1 cellular context compared by ENCODE assay signal in genomic region chr13:54150851-54151250, GRCh38.
TF ChIP-seq lines count a peak whose summit lies in the region.

No MANE protein-coding gene starts in this region.

TF ChIP-seq in WTC11, 78 proteins besides CTCF, POLR2A, EP300 and RAD21 (continued from another document):
- TF ChIP-seq ZSCAN18 (CRISPR knock-in tag; IDR thresholded peaks at IDR 0.05) (no peak), FOXP4 (CRISPR knock-in tag; IDR thresholded peaks at IDR 0.05) (no peak), E2F1 (CRISPR knock-in tag; IDR thresholded peaks at IDR 0.05) (no peak), KAT7 (CRISPR knock-in tag; IDR thresholded peaks at IDR 0.05; ENCODE audit: borderline replicate concordance) (no peak), ERG (CRISPR knock-in tag; IDR thresholded peaks at IDR 0.05) (no peak), GRHL2 (CRISPR knock-in tag; IDR thresholded peaks at IDR 0.05; ENCODE audit: insufficient replicate concordance, severe bottlenecking) (no peak), HMGXB4 (CRISPR knock-in tag; IDR thresholded peaks at IDR 0.05) (no peak), CREB1 (CRISPR knock-in tag; IDR thresholded peaks at IDR 0.05) (no peak), ZNF425 (CRISPR knock-in tag; conservative IDR thresholded peaks at IDR 0.05) (no peak), SP1 (CRISPR knock-in tag; conservative IDR thresholded peaks at IDR 0.05) (no peak), ZNF671 (CRISPR knock-in tag; IDR thresholded peaks at IDR 0.05) (no peak), AFF4 (CRISPR knock-in tag; IDR thresholded peaks at IDR 0.05; ENCODE audit: borderline replicate concordance) (no peak), ZNF219 (CRISPR knock-in tag; IDR thresholded peaks at IDR 0.05; ENCODE audit: borderline replicate concordance) (no peak)
